Comparison of ENCODE assay signal across 1 cellular context in the genomic region with DNA sequence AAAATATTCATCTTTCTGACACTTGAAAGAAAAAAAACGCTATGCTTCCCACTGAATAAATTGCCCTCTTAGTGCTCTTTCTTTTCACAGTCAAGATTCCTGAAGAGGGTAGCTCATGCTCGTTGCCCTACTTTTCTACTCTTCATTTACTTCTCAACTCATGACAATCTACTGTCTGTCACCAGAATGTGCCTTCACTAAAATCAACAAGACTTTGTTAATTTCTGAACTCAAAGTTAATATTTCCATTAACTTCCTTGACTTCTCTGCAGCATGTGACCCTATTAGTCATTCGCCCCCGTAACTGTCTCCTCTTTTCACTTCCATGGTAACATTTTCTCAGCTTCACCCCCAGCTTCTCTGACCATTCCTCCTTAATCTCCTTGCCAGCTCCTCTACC.
TF ChIP-seq lines count a peak whose summit lies in the region.

No MANE protein-coding gene starts in this region.

TF ChIP-seq in HepG2, 621 proteins besides CTCF, POLR2A, EP300 and RAD21:
- TF ChIP-seq, protein P1, sequence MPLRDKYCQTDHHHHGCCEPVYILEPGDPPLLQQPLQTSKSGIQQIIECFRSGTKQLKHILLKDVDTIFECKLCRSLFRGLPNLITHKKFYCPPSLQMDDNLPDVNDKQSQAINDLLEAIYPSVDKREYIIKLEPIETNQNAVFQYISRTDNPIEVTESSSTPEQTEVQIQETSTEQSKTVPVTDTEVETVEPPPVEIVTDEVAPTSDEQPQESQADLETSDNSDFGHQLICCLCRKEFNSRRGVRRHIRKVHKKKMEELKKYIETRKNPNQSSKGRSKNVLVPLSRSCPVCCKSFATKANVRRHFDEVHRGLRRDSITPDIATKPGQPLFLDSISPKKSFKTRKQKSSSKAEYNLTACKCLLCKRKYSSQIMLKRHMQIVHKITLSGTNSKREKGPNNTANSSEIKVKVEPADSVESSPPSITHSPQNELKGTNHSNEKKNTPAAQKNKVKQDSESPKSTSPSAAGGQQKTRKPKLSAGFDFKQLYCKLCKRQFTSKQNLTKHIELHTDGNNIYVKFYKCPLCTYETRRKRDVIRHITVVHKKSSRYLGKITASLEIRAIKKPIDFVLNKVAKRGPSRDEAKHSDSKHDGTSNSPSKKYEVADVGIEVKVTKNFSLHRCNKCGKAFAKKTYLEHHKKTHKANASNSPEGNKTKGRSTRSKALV (CRISPR knock-in tag; IDR thresholded peaks at IDR 0.05) = no peak
- TF ChIP-seq, protein P2, sequence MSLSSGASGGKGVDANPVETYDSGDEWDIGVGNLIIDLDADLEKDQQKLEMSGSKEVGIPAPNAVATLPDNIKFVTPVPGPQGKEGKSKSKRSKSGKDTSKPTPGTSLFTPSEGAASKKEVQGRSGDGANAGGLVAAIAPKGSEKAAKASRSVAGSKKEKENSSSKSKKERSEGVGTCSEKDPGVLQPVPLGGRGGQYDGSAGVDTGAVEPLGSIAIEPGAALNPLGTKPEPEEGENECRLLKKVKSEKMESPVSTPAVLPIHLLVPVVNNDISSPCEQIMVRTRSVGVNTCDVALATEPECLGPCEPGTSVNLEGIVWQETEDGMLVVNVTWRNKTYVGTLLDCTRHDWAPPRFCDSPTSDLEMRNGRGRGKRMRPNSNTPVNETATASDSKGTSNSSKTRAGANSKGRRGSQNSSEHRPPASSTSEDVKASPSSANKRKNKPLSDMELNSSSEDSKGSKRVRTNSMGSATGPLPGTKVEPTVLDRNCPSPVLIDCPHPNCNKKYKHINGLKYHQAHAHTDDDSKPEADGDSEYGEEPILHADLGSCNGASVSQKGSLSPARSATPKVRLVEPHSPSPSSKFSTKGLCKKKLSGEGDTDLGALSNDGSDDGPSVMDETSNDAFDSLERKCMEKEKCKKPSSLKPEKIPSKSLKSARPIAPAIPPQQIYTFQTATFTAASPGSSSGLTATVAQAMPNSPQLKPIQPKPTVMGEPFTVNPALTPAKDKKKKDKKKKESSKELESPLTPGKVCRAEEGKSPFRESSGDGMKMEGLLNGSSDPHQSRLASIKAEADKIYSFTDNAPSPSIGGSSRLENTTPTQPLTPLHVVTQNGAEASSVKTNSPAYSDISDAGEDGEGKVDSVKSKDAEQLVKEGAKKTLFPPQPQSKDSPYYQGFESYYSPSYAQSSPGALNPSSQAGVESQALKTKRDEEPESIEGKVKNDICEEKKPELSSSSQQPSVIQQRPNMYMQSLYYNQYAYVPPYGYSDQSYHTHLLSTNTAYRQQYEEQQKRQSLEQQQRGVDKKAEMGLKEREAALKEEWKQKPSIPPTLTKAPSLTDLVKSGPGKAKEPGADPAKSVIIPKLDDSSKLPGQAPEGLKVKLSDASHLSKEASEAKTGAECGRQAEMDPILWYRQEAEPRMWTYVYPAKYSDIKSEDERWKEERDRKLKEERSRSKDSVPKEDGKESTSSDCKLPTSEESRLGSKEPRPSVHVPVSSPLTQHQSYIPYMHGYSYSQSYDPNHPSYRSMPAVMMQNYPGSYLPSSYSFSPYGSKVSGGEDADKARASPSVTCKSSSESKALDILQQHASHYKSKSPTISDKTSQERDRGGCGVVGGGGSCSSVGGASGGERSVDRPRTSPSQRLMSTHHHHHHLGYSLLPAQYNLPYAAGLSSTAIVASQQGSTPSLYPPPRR (CRISPR knock-in tag; IDR thresholded peaks at IDR 0.05; ENCODE audit: borderline replicate concordance) = no peak
- no peak for TF ChIP-seq ZNF746 (CRISPR knock-in tag; IDR thresholded peaks at IDR 0.05)
- TF ChIP-seq PCBP2 (optimal IDR thresholded peaks at IDR 0.05; ENCODE audit: low read depth, low read length, poor library complexity, severe bottlenecking) = no peak
TF ChIP-seq in HepG2: peak in this region for 0.
